Comparison of ENCODE assay signal across 25 cellular contexts in the genomic region with DNA sequence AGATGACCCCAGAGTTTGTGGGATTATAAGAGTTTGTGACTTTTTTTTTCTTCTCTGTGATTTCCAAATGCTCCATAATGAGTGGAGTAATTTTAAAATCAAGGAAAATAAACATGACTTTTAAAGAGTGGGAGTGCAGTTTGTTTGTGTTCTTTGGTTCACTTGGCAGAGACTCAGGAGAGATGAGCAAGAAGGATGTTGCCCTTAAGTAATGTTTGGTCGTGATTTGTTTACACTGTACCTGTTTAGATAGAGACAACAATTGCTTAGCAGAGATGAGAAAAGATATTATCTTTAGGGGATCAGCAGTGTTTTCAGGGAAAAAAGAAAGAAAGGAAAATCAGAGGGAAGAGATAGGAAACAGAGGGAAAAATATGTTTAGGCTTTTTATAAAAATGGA.
A peak's percentile ranks its signal among the peaks of the same experiment; 100 is the strongest.
DNase-seq lines count a peak whose midpoint lies in the region; ATAC-seq and TF ChIP-seq lines count a peak whose summit lies in the region.
"Had no signal": no experiment of that assay in that cellular context is flagged by ENCODE, and none has a peak within 500 bp of the region (broad histone marks: within the 10 kb centered on the region; RNA-seq: fewer than 3 reads in every experiment).

No MANE protein-coding gene starts in this region.

- TF ChIP-seq CTCF in AG10803 (conservative IDR thresholded peaks at IDR 0.05; ENCODE audit: low read length) (no peak), LNCaP clone FGC (IDR thresholded peaks at IDR 0.05; ENCODE audit: control insufficient read depth, extremely low read depth, insufficient read depth) (no peak), choroid plexus epithelial cell (conservative IDR thresholded peaks at IDR 0.05; ENCODE audit: low read depth, low read length) (no peak), psoas muscle (IDR thresholded peaks at IDR 0.05) (no peak)

- H3K27me3 ChIP-seq in psoas muscle (ENCODE audit: insufficient read depth in 3 of 3, low read length in 2 of 3), result no peaks in the 10 kb centered on the region
- H3K27me3 ChIP-seq: adrenal gland, cardiac muscle cell, neutrophil, spleen, vagina had no signal

- intact Hi-C loops in psoas muscle (cut with DNase I), result no loop called here

- H3K4me3 ChIP-seq in AG10803 (ENCODE audit: low read length) (no peak overlapping the region), LNCaP clone FGC (ENCODE audit: low read depth, low read length) (no peak overlapping the region), choroid plexus epithelial cell (ENCODE audit: low read depth, low read length) (no peak overlapping the region), psoas muscle (no peak overlapping the region)
- H3K4me3 ChIP-seq: adrenal gland, cardiac muscle cell, GM23338, spleen, thoracic aorta, vagina had no signal

- no peak overlapping the region for H3K27ac ChIP-seq in psoas muscle
- H3K27ac ChIP-seq: adrenal gland, cardiac muscle cell, neutrophil, RWPE1, spleen, thoracic aorta, vagina had no signal

- H3K9me3 ChIP-seq in psoas muscle, result no peaks in the 10 kb centered on the region
- H3K9me3 ChIP-seq: adrenal gland, neutrophil, SK-N-SH, spleen, thoracic aorta, vagina had no signal

- peak; percentile 10 for DNase-seq in AG10803 (ENCODE audit: low read depth)
- peak; percentile 83 for DNase-seq in LNCaP clone FGC (ENCODE audit: low read depth)
- peak; percentile 75 for DNase-seq in choroid plexus epithelial cell (ENCODE audit: low read depth)
- DNase-seq in left lobe of liver (ENCODE audit: low spot score), result no peak
- no peak for DNase-seq in psoas muscle
- no peak for DNase-seq in activated CD4-positive, alpha-beta T cell treated with anti-CD3 and anti-CD28 coated beads for 4 hours
- DNase-seq: activated CD4-positive, alpha-beta T cell treated with anti-CD3 and anti-CD28 coated beads, Interleukin-2, amount 50 U/mL, for 48 hours; activated effector memory CD4-positive, alpha-beta T cell treated with anti-CD3 and anti-CD28 coated beads, Interleukin-2, amount 50 U/mL, for 16 hours; CD8-positive, alpha-beta memory T cell; NCI-H1436; NCI-H510A; SK-N-SH; spleen; stimulated activated CD4-positive, alpha-beta T cell treated with anti-CD3 and anti-CD28 coated beads, Interleukin-4, amount 100 ng/mL, for 1 hour; stimulated activated naive CD4-positive, alpha-beta T cell treated with Interleukin-2 at 50 U/mL for 16 hours had no signal

- H3K4me1 ChIP-seq in psoas muscle, result no peaks in the 10 kb centered on the region
- H3K4me1 ChIP-seq: spleen, vagina had no signal

- H3K36me3 ChIP-seq in psoas muscle (ENCODE audit: insufficient read depth in 1 of 2, low read depth in 1 of 2), result no peaks in the 10 kb centered on the region
- H3K36me3 ChIP-seq: adrenal gland, cardiac muscle cell, neutrophil, spleen, thoracic aorta, vagina had no signal

- ATAC-seq in left lobe of liver (peak; percentile 64), GM18907 (IDR thresholded peaks at IDR 0.05; ENCODE audit: unreplicated experiment) (no peak), HG02870 (IDR thresholded peaks at IDR 0.05; ENCODE audit: unreplicated experiment) (no peak), psoas muscle (no peak)
- ATAC-seq: GM23338, WTC11 had no signal

- WGBS in psoas muscle, 3 donors, result 36 to 45% (median 43%) methylated on average over 1 of the region's 1 CpG

Comparison
In these comparisons a context has a peak if more than half of its experiments do, and no peak if none do; other contexts are left out.
1. DNase-seq: peak in AG10803 (single experiment), LNCaP clone FGC (single experiment) and choroid plexus epithelial cell (single experiment); none in left lobe of liver (single experiment), psoas muscle (0 of 2) and activated CD4-positive, alpha-beta T cell treated with anti-CD3 and anti-CD28 coated beads for 4 hours (0 of 2).